ENCODE assay signal across 27 cellular contexts in genomic region chr13:32713397-32713796, GRCh38.
"Had no signal": no experiment of that assay in that cellular context is flagged by ENCODE, and none has a peak within 500 bp of the region (broad histone marks: within the 10 kb centered on the region; RNA-seq: fewer than 3 reads in every experiment).

No MANE protein-coding gene starts in this region.

- ATAC-seq: esophagus mucosa; gastrocnemius medialis; left lobe of liver; natural killer cell; pancreas; sciatic nerve; stimulated activated effector memory CD8-positive, alpha-beta T cell treated with anti-CD3 and anti-CD28 coated beads, Interleukin-12 subunit alpha, Interleukin-12 subunit beta, amount 100 ng/mL, for 72 hours; upper lobe of right lung had no signal

- H3K4me1 ChIP-seq: gastrocnemius medialis, pancreas, stomach, testis, tibial nerve, upper lobe of right lung, uterus had no signal

- H3K9me3 ChIP-seq: gastrocnemius medialis, neutrophil, pancreas, testis, uterus had no signal

- DNase-seq: dorsolateral prefrontal cortex; effector CD4-positive, alpha-beta T cell; foreskin fibroblast; gastrocnemius medialis; head of caudate nucleus; kidney; natural killer cell; pancreas; stimulated activated CD4-positive, alpha-beta T cell treated with anti-CD3 and anti-CD28 coated beads, Interleukin-12 subunit alpha, Interleukin-12 subunit beta, amount 100 ng/mL, for 4 hours; stimulated activated CD4-positive, alpha-beta T cell treated with anti-CD3 and anti-CD28 coated beads, Interleukin-1b, Interleukin-23, amount 100 ng/mL, for 48 hours; stimulated activated CD4-positive, alpha-beta T cell treated with anti-CD3 and anti-CD28 coated beads, Interleukin-4, amount 100 ng/mL, for 24 hours; stimulated activated naive CD4-positive, alpha-beta T cell treated with Interleukin-2 at 50 U/mL for 16 hours; stomach; testis; upper lobe of right lung; uterus had no signal

- H3K27ac Mint-ChIP-seq: memory B cell; natural killer cell; stimulated activated effector memory CD8-positive, alpha-beta T cell treated with anti-CD3 and anti-CD28 coated beads, Interleukin-12 subunit alpha, Interleukin-12 subunit beta, amount 100 ng/mL, for 72 hours had no signal

- FAIRE-seq: colon, kidney, pancreas had no signal

- H3K27ac ChIP-seq: dorsolateral prefrontal cortex, epithelial cell of prostate, gastrocnemius medialis, neutrophil, pancreas, stomach, testis, tibial nerve, upper lobe of right lung, uterus had no signal

- H3K27me3 Mint-ChIP-seq: memory B cell had no signal

- H3K4me1 Mint-ChIP-seq: memory B cell; natural killer cell; stimulated activated effector memory CD8-positive, alpha-beta T cell treated with anti-CD3 and anti-CD28 coated beads, Interleukin-12 subunit alpha, Interleukin-12 subunit beta, amount 100 ng/mL, for 72 hours had no signal

- H3K4me3 Mint-ChIP-seq: memory B cell; natural killer cell; stimulated activated effector memory CD8-positive, alpha-beta T cell treated with anti-CD3 and anti-CD28 coated beads, Interleukin-12 subunit alpha, Interleukin-12 subunit beta, amount 100 ng/mL, for 72 hours had no signal

- H3K27me3 ChIP-seq: dorsolateral prefrontal cortex, gastrocnemius medialis, neutrophil, pancreas, stomach, testis, tibial nerve, upper lobe of right lung, uterus had no signal

- H3K36me3 ChIP-seq: uterus had no signal

- H3K4me3 ChIP-seq: dorsolateral prefrontal cortex, gastrocnemius medialis, lung, pancreas, smooth muscle cell, stomach, testis, tibial nerve, upper lobe of right lung, uterus had no signal
